8 cellular contexts compared by ENCODE assay signal in genomic region chr2:150346806-150347205, GRCh38.
"Had no signal": no experiment of that assay in that cellular context is flagged by ENCODE, and none has a peak within 500 bp of the region (broad histone marks: within the 10 kb centered on the region; RNA-seq: fewer than 3 reads in every experiment).

No MANE protein-coding gene starts in this region.

- H2AFZ ChIP-seq: GM23248 had no signal

- H3K4me3 Mint-ChIP-seq: H9 had no signal

- H3K27ac Mint-ChIP-seq: H9 had no signal

- DNase-seq: GM23248, H9, HCEC 1CT, IMR-90, KG1 had no signal

- H3K9me3 Mint-ChIP-seq: H9 had no signal

- FAIRE-seq: H1, H54, K562 had no signal

- H3K9ac ChIP-seq: GM23248 had no signal

- H3K27ac ChIP-seq: GM23248 had no signal

- H3K4me3 ChIP-seq: GM23248, K562 had no signal
